Comparison of ENCODE assay signal across 26 cellular contexts in genomic region chr5:179416906-179417470, GRCh38.
"Had no signal": no experiment of that assay in that cellular context is flagged by ENCODE, and none has a peak within 500 bp of the region (broad histone marks: within the 10 kb centered on the region; RNA-seq: fewer than 3 reads in every experiment).

No MANE protein-coding gene starts in this region.

- H3K9me3 Mint-ChIP-seq: activated B cell treated with CpG ODN at 0.5 μM for 24 hours; activated CD4-positive, alpha-beta memory T cell treated with anti-CD3 and anti-CD28 coated beads, Interleukin-2, amount 10 ng/mL, durations not matched to agents 7 days and 5 days; activated naive CD4-positive, alpha-beta T cell treated with anti-CD3 and anti-CD28 coated beads, Interleukin-2, amount 10 ng/mL, durations not matched to agents 7 days and 5 days; effector memory CD8-positive, alpha-beta T cell; mesothelial cell of epicardium; natural killer cell; stimulated activated naive B cell treated with anti-CD40 and anti-IgM and Interleukin-4, amounts not matched to agents 10 μg/mL and 1 μg/mL and 100 μg/mL, for 72 hours; T-helper 1 cell treated with Interleukin-12 subunit alpha and Interleukin-12 subunit beta and Interleukin-4 antibody, amounts not matched to agents 30 μg/mL and 1 μg/mL, for 36 hours had no signal

- H3K27ac Mint-ChIP-seq: activated B cell treated with CpG ODN at 0.5 μM for 24 hours; activated CD4-positive, alpha-beta memory T cell treated with anti-CD3 and anti-CD28 coated beads, Interleukin-2, amount 10 ng/mL, durations not matched to agents 7 days and 5 days; activated CD4-positive, alpha-beta T cell treated with anti-CD3 and anti-CD28 coated beads for 36 hours; activated CD8-positive, alpha-beta memory T cell treated with anti-CD3 and anti-CD28 coated beads, Interleukin-2, amount 10 ng/mL, durations not matched to agents 7 days and 5 days; activated naive CD4-positive, alpha-beta T cell treated with anti-CD3 and anti-CD28 coated beads, Interleukin-2, amount 10 ng/mL, durations not matched to agents 7 days and 5 days; effector memory CD8-positive, alpha-beta T cell; mesothelial cell of epicardium; natural killer cell; stimulated activated naive B cell treated with anti-CD40 and anti-IgM and Interleukin-4, amounts not matched to agents 10 μg/mL and 1 μg/mL and 100 μg/mL, for 72 hours; T-helper 1 cell treated with Interleukin-12 subunit alpha and Interleukin-12 subunit beta and Interleukin-4 antibody, amounts not matched to agents 30 μg/mL and 1 μg/mL, for 36 hours had no signal

- H3K4me3 Mint-ChIP-seq: activated B cell treated with CpG ODN at 0.5 μM for 24 hours; activated CD4-positive, alpha-beta memory T cell treated with anti-CD3 and anti-CD28 coated beads, Interleukin-2, amount 10 ng/mL, durations not matched to agents 7 days and 5 days; activated CD4-positive, alpha-beta T cell treated with anti-CD3 and anti-CD28 coated beads for 36 hours; activated CD8-positive, alpha-beta memory T cell treated with anti-CD3 and anti-CD28 coated beads, Interleukin-2, amount 10 ng/mL, durations not matched to agents 7 days and 5 days; activated naive CD4-positive, alpha-beta T cell treated with anti-CD3 and anti-CD28 coated beads, Interleukin-2, amount 10 ng/mL, durations not matched to agents 7 days and 5 days; effector memory CD8-positive, alpha-beta T cell; mesothelial cell of epicardium; natural killer cell; stimulated activated naive B cell treated with anti-CD40 and anti-IgM and Interleukin-4, amounts not matched to agents 10 μg/mL and 1 μg/mL and 100 μg/mL, for 72 hours; T-helper 1 cell treated with Interleukin-12 subunit alpha and Interleukin-12 subunit beta and Interleukin-4 antibody, amounts not matched to agents 30 μg/mL and 1 μg/mL, for 36 hours had no signal

- H3K36me3 ChIP-seq: cardiac muscle cell, esophagus muscularis mucosa, gastrocnemius medialis, transverse colon had no signal

- ATAC-seq: activated CD4-positive, alpha-beta T cell treated with anti-CD3 and anti-CD28 coated beads for 36 hours; activated CD8-positive, alpha-beta memory T cell treated with anti-CD3 and anti-CD28 coated beads, Interleukin-2, amount 10 ng/mL, durations not matched to agents 7 days and 5 days; body of pancreas; effector memory CD8-positive, alpha-beta T cell; gastrocnemius medialis; left ventricle myocardium superior; sciatic nerve; stimulated activated naive B cell treated with anti-CD40 and anti-IgM and Interleukin-4, amounts not matched to agents 10 μg/mL and 1 μg/mL and 100 μg/mL, for 72 hours had no signal

- H3K4me1 Mint-ChIP-seq: activated B cell treated with CpG ODN at 0.5 μM for 24 hours; activated CD4-positive, alpha-beta memory T cell treated with anti-CD3 and anti-CD28 coated beads, Interleukin-2, amount 10 ng/mL, durations not matched to agents 7 days and 5 days; activated CD4-positive, alpha-beta T cell treated with anti-CD3 and anti-CD28 coated beads for 36 hours; activated CD8-positive, alpha-beta memory T cell treated with anti-CD3 and anti-CD28 coated beads, Interleukin-2, amount 10 ng/mL, durations not matched to agents 7 days and 5 days; activated naive CD4-positive, alpha-beta T cell treated with anti-CD3 and anti-CD28 coated beads, Interleukin-2, amount 10 ng/mL, durations not matched to agents 7 days and 5 days; mesothelial cell of epicardium; natural killer cell; stimulated activated naive B cell treated with anti-CD40 and anti-IgM and Interleukin-4, amounts not matched to agents 10 μg/mL and 1 μg/mL and 100 μg/mL, for 72 hours had no signal

- DNase-seq: activated B cell treated with CpG ODN at 0.5 μM for 24 hours; activated CD4-positive, alpha-beta memory T cell treated with anti-CD3 and anti-CD28 coated beads, Interleukin-2, amount 10 ng/mL, durations not matched to agents 7 days and 5 days; activated CD4-positive, alpha-beta T cell treated with anti-CD3 and anti-CD28 coated beads for 36 hours; activated effector memory CD4-positive, alpha-beta T cell treated with anti-CD3 and anti-CD28 coated beads, Interleukin-2, amount 50 U/mL, for 16 hours; activated naive CD4-positive, alpha-beta T cell treated with anti-CD3 and anti-CD28 coated beads, Interleukin-2, amount 10 ng/mL, durations not matched to agents 7 days and 5 days; activated T-cell treated with anti-CD3 and anti-CD28 coated beads for 4 hours; anterior cingulate cortex; body of pancreas; effector memory CD8-positive, alpha-beta T cell; gastrocnemius medialis; hippocampal formation; left ventricle myocardium superior; mammary epithelial cell; natural killer cell; occipital lobe; stimulated activated CD4-positive, alpha-beta T cell treated with anti-CD3 and anti-CD28 coated beads, Interleukin-15, amount 100 ng/mL, for 24 hours; stimulated activated CD8-positive, alpha-beta memory T cell treated with anti-CD3 and anti-CD28 coated beads, Interleukin-4, amount 100 ng/mL, for 48 hours; stimulated activated naive B cell treated with anti-CD40 and anti-IgM and Interleukin-4, amounts not matched to agents 10 μg/mL and 1 μg/mL and 100 μg/mL, for 72 hours; transverse colon had no signal

- H3K36me3 Mint-ChIP-seq: activated CD8-positive, alpha-beta memory T cell treated with anti-CD3 and anti-CD28 coated beads, Interleukin-2, amount 10 ng/mL, durations not matched to agents 7 days and 5 days; activated naive CD4-positive, alpha-beta T cell treated with anti-CD3 and anti-CD28 coated beads, Interleukin-2, amount 10 ng/mL, durations not matched to agents 7 days and 5 days; mesothelial cell of epicardium; natural killer cell; stimulated activated naive B cell treated with anti-CD40 and anti-IgM and Interleukin-4, amounts not matched to agents 10 μg/mL and 1 μg/mL and 100 μg/mL, for 72 hours had no signal

- H3K27me3 Mint-ChIP-seq: activated CD4-positive, alpha-beta memory T cell treated with anti-CD3 and anti-CD28 coated beads, Interleukin-2, amount 10 ng/mL, durations not matched to agents 7 days and 5 days; activated CD8-positive, alpha-beta memory T cell treated with anti-CD3 and anti-CD28 coated beads, Interleukin-2, amount 10 ng/mL, durations not matched to agents 7 days and 5 days; activated naive CD4-positive, alpha-beta T cell treated with anti-CD3 and anti-CD28 coated beads, Interleukin-2, amount 10 ng/mL, durations not matched to agents 7 days and 5 days had no signal

- H3K27me3 ChIP-seq: body of pancreas, cardiac muscle cell, transverse colon had no signal

- H3K4me3 ChIP-seq: body of pancreas, cardiac muscle cell, esophagus muscularis mucosa, gastrocnemius medialis, smooth muscle cell, transverse colon had no signal
